Comparison of ENCODE assay signal across 20 cellular contexts in the genomic region with DNA sequence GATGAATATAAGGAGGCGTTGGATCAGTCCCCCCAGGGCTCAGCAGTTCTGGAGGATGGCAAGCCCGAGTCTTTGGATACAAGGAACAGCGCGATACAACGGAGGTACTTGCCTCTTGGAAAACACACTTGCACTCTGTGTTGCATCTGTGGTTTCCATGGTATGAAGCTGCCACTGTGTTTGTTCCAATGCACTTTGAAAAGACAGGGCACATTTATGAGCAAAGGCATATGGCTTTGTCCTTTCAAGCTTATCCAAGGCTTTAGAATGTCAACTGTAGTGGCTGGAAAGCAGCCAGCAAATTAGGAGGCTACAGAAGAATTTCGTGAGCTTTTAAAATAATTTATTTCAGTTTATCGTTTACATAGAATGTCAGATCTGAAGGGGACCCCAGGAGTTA.
DNase-seq lines count a peak whose midpoint lies in the region; ATAC-seq and TF ChIP-seq lines count a peak whose summit lies in the region.
"Had no signal": no experiment of that assay in that cellular context is flagged by ENCODE, and none has a peak within 500 bp of the region (broad histone marks: within the 10 kb centered on the region; RNA-seq: fewer than 3 reads in every experiment).

No MANE protein-coding gene starts in this region.

- no peaks in the 10 kb centered on the region for H4K20me1 ChIP-seq in SK-N-SH (ENCODE audit: insufficient read depth)

- H3F3A ChIP-seq in SK-N-SH (replicated peaks; ENCODE audit: insufficient read depth): peaks cover 9% of the 10 kb centered on the region

- TF ChIP-seq CTCF in SK-N-SH (IDR thresholded peaks at IDR 0.05) (no peak), upper lobe of left lung (IDR thresholded peaks at IDR 0.05) (no peak)

- TF ChIP-seq EP300 in SK-N-SH (IDR thresholded peaks at IDR 0.05; ENCODE audit: borderline replicate concordance in 1 of 2, low read depth in 1 of 2, low read length in 1 of 2) (no peak), upper lobe of left lung (IDR thresholded peaks at IDR 0.05) (no peak)

- H3K9me3 ChIP-seq in SK-N-SH: no peaks in the 10 kb centered on the region
- H3K9me3 ChIP-seq in upper lobe of left lung: no peaks in the 10 kb centered on the region
- H3K9me3 ChIP-seq: esophagus squamous epithelium, suprapubic skin had no signal

- POLR2A ChIA-PET in SK-N-SH (lab: Yijun Ruan, JAX): interaction anchor here (0.6 kb wide), 1 partner anchor 31 kb away, joined by 3 read pairs; no protein-coding TSS in a partner anchor

- no peaks in the 10 kb centered on the region for H3K9me2 ChIP-seq in SK-N-SH

- H3K4me2 ChIP-seq in SK-N-SH: peak overlapping the region; percentile 30; the same call in 1 of the 2 replicates

- H3K4me1 ChIP-seq in SK-N-SH (ENCODE audit: control insufficient read depth in 1 of 2, insufficient read depth in 2 of 2, low read depth in 1 of 2, low read length in 1 of 2) (peaks cover 0 to 7% of the 10 kb centered on the region in 2 experiments; a peak in 2 of 4 replicates), upper lobe of left lung (no peaks in the 10 kb centered on the region)
- H3K4me1 ChIP-seq: esophagus squamous epithelium, left ventricle myocardium inferior, suprapubic skin had no signal

- intact Hi-C loops in left cardiac atrium (cut with DNase I): no loop called here

- H3K79me2 ChIP-seq in SK-N-SH (ENCODE audit: insufficient read depth): no peaks in the 10 kb centered on the region

- CTCF ChIA-PET in SK-N-SH (lab: Yijun Ruan, JAX): interaction anchor here (0.9 to 1.9 kb wide), 7 partner anchors 10 to 1295 kb away, joined by 3 to 5 read pairs (median 3); no protein-coding TSS in a partner anchor

- TF ChIP-seq RAD21 in SK-N-SH (IDR thresholded peaks at IDR 0.05; ENCODE audit: low read length): no peak

- H3K27ac ChIP-seq in SK-N-SH (ENCODE audit: low read depth in 2 of 2, low read length in 1 of 2) (peak overlapping the region in 1 of 2 experiments; percentile 62; a peak in 1 of 4 replicates), upper lobe of left lung (no peak overlapping the region)
- H3K27ac ChIP-seq: esophagus squamous epithelium, left ventricle myocardium inferior, suprapubic skin, VCaP had no signal

- ATAC-seq in upper lobe of left lung (ENCODE audit: low FRiP score in 2 of 2) (no peak), left cardiac atrium (no peak)
- ATAC-seq: K562 had no signal

- no peak for TF ChIP-seq POLR2A in upper lobe of left lung (IDR thresholded peaks at IDR 0.05)

- WGBS in SK-N-SH (ENCODE audit: low lambda C conversion rate): 71% methylated on average over 7 of the region's 7 CpGs
- WGBS in upper lobe of left lung, 2 donors: 67 to 75% methylated on average over 7 of the region's 7 CpGs

- DNase-seq in DMS79 treated with DMSO at 0.1 percent for 48 hours (lab: John Stamatoyannopoulos, UW) (peak; percentile 81), NCI-H1694 (lab: John Stamatoyannopoulos, UW) (peak; percentile 50), SK-N-SH (no peak), medulla oblongata (ENCODE audit: extremely low spot score) (peak; percentile 13), upper lobe of left lung (no peak), left cardiac atrium (no peak)
- DNase-seq in activated CD4-positive, alpha-beta T cell treated with anti-CD3 and anti-CD28 coated beads, Interleukin-2, amount 50 U/mL, for 1 hour: no peak
- DNase-seq: activated CD4-positive, alpha-beta T cell treated with anti-CD3 and anti-CD28 coated beads, Interleukin-2, amount 50 U/mL, for 48 hours; activated T-cell treated with anti-CD3 and anti-CD28 coated beads for 4 hours; amygdala; CD4-positive, alpha-beta T cell; effector CD4-positive, alpha-beta T cell; esophagus squamous epithelium; left ventricle myocardium inferior; MV-4-11; NCI-H446 treated with DMSO at 0.1 percent for 48 hours; SIG-M5 had no signal

- H3K27me3 ChIP-seq in SK-N-SH (ENCODE audit: insufficient read depth) (no peaks in the 10 kb centered on the region), upper lobe of left lung (no peaks in the 10 kb centered on the region)
- H3K27me3 ChIP-seq: esophagus squamous epithelium, suprapubic skin had no signal

- no peak overlapping the region for H3K9ac ChIP-seq in SK-N-SH

- no peak overlapping the region for H3K4me3 ChIP-seq in SK-N-SH (ENCODE audit: low read depth in 2 of 2, low read length in 1 of 2)
- H3K4me3 ChIP-seq in upper lobe of left lung: no peak overlapping the region
- H3K4me3 ChIP-seq: esophagus squamous epithelium, K562, left ventricle myocardium inferior, suprapubic skin had no signal

- H2AFZ ChIP-seq in SK-N-SH (ENCODE audit: low read depth): no peak overlapping the region

- H3K36me3 ChIP-seq in SK-N-SH (replicated peaks in 1 of 2; ENCODE audit: control insufficient read depth in 1 of 2, insufficient read depth in 2 of 2, low read length in 1 of 2) (no peaks in the 10 kb centered on the region), upper lobe of left lung (no peaks in the 10 kb centered on the region)
- H3K36me3 ChIP-seq: esophagus squamous epithelium, left ventricle myocardium inferior, suprapubic skin had no signal

TF ChIP-seq in SK-N-SH, 30 proteins besides CTCF, POLR2A, EP300 and RAD21:
- no peak for TF ChIP-seq EZH2phosphoT487 (IDR thresholded peaks at IDR 0.05; ENCODE audit: borderline replicate concordance, low read depth)
- no peak for TF ChIP-seq JUND (IDR thresholded peaks at IDR 0.05)
- TF ChIP-seq, protein P1, sequence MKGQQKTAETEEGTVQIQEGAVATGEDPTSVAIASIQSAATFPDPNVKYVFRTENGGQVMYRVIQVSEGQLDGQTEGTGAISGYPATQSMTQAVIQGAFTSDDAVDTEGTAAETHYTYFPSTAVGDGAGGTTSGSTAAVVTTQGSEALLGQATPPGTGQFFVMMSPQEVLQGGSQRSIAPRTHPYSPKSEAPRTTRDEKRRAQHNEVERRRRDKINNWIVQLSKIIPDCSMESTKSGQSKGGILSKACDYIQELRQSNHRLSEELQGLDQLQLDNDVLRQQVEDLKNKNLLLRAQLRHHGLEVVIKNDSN (IDR thresholded peaks at IDR 0.05; ENCODE audit: borderline replicate concordance, low read depth): no peak
- TF ChIP-seq TCF12 (IDR thresholded peaks at IDR 0.05): no peak
- no peak for TF ChIP-seq TAF1 (IDR thresholded peaks at IDR 0.05; ENCODE audit: borderline replicate concordance, low read depth, low read length)
- TF ChIP-seq, protein P2, sequence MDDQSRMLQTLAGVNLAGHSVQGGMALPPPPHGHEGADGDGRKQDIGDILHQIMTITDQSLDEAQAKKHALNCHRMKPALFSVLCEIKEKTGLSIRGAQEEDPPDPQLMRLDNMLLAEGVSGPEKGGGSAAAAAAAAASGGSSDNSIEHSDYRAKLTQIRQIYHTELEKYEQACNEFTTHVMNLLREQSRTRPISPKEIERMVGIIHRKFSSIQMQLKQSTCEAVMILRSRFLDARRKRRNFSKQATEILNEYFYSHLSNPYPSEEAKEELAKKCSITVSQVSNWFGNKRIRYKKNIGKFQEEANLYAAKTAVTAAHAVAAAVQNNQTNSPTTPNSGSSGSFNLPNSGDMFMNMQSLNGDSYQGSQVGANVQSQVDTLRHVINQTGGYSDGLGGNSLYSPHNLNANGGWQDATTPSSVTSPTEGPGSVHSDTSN (IDR thresholded peaks at IDR 0.05): no peak
- TF ChIP-seq, protein P3, sequence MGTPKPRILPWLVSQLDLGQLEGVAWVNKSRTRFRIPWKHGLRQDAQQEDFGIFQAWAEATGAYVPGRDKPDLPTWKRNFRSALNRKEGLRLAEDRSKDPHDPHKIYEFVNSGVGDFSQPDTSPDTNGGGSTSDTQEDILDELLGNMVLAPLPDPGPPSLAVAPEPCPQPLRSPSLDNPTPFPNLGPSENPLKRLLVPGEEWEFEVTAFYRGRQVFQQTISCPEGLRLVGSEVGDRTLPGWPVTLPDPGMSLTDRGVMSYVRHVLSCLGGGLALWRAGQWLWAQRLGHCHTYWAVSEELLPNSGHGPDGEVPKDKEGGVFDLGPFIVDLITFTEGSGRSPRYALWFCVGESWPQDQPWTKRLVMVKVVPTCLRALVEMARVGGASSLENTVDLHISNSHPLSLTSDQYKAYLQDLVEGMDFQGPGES (IDR thresholded peaks at IDR 0.05; ENCODE audit: low read depth, low read length): no peak
- TF ChIP-seq, protein P4, sequence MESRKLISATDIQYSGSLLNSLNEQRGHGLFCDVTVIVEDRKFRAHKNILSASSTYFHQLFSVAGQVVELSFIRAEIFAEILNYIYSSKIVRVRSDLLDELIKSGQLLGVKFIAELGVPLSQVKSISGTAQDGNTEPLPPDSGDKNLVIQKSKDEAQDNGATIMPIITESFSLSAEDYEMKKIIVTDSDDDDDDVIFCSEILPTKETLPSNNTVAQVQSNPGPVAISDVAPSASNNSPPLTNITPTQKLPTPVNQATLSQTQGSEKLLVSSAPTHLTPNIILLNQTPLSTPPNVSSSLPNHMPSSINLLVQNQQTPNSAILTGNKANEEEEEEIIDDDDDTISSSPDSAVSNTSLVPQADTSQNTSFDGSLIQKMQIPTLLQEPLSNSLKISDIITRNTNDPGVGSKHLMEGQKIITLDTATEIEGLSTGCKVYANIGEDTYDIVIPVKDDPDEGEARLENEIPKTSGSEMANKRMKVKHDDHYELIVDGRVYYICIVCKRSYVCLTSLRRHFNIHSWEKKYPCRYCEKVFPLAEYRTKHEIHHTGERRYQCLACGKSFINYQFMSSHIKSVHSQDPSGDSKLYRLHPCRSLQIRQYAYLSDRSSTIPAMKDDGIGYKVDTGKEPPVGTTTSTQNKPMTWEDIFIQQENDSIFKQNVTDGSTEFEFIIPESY (IDR thresholded peaks at IDR 0.05; ENCODE audit: borderline replicate concordance, low read depth): no peak
- TF ChIP-seq SIN3A (IDR thresholded peaks at IDR 0.05; ENCODE audit: borderline replicate concordance, low read depth, low read length): no peak
- TF ChIP-seq YY1 (IDR thresholded peaks at IDR 0.05; ENCODE audit: low read depth): no peak
TF ChIP-seq in SK-N-SH: peak in this region for 0.

Comparison
In these comparisons a context has a peak if more than half of its experiments do, and no peak if none do; other contexts are left out.
1. DNase-seq: peak in DMS79 treated with DMSO at 0.1 percent for 48 hours (single experiment), NCI-H1694 (single experiment) and medulla oblongata (single experiment); none in SK-N-SH (single experiment), activated CD4-positive, alpha-beta T cell treated with anti-CD3 and anti-CD28 coated beads, Interleukin-2, amount 50 U/mL, for 1 hour (single experiment), upper lobe of left lung (0 of 2) and left cardiac atrium (single experiment).